In genomic region chr17:2337811-2338657, GRCh38 we compare ENCODE assay signal across 8 cellular contexts. TPM values are rescaled to one million over a fixed set of nuclear protein-coding genes. Genes with fewer than 3 reads are reported as not detected.
A peak's percentile ranks its signal among the peaks of the same experiment; 100 is the strongest.
DNase-seq lines count a peak whose midpoint lies in the region; TF ChIP-seq lines count a peak whose summit lies in the region.

No MANE protein-coding gene starts in this region.

- no peak for TF ChIP-seq CTCF in VCaP (conservative IDR thresholded peaks at IDR 0.05)
- TF ChIP-seq CTCF in kidney epithelial cell (IDR thresholded peaks at IDR 0.05; ENCODE audit: insufficient read depth, low read length, poor library complexity, severe bottlenecking), result no peak

- peaks cover 1% of the 10 kb centered on the region for H3K36me3 ChIP-seq in kidney epithelial cell (ENCODE audit: control insufficient read depth, insufficient read depth, low read length)

- H3K27ac ChIP-seq in VCaP, result peak overlapping the region; percentile 98

- no peaks in the 10 kb centered on the region for H3K27me3 ChIP-seq in kidney epithelial cell (ENCODE audit: control insufficient read depth, insufficient read depth, low read length)

- DNase-seq in NCI-H2196 (lab: John Stamatoyannopoulos, UW; ENCODE audit: unreplicated experiment), result peak; percentile 24
- DNase-seq in NCI-H2196 treated with DMSO at 0.1 percent for 48 hours (lab: John Stamatoyannopoulos, UW; ENCODE audit: unreplicated experiment), result no peak
- peak; percentile 74 for DNase-seq in HuH-7.5 (ENCODE audit: low spot score)
- peak; percentile 52 for DNase-seq in central memory CD4-positive, alpha-beta T cell
- DNase-seq in kidney epithelial cell (ENCODE audit: low read depth), result no peak
- DNase-seq in stimulated activated CD4-positive, alpha-beta T cell treated with anti-CD3 and anti-CD28 coated beads, Interleukin-12 subunit alpha, Interleukin-12 subunit beta, amount 100 ng/mL, for 48 hours (ENCODE audit: low read depth in 2 of 3, low spot score in 1 of 3), result peak in 2 of 3 donors; percentile 32 to 58
- DNase-seq in H4 (ENCODE audit: low spot score), result no peak

- peak overlapping the region; percentile 84 for H3K4me3 ChIP-seq in kidney epithelial cell (ENCODE audit: low read depth, low read length)

RNA-seq across cellular contexts. Expression of gene SGSM2, which starts 0.7 kb away (rescaled TPM):
- total RNA-seq in kidney epithelial cell, result 24.7 and 49.4 TPM in 2 replicates
- total RNA-seq in H4 (2014; rRNA removed; shearing (Covaris generic)), result 3.1 and 11.2 TPM in 2 replicates

RNA-seq across cellular contexts. Expression of gene TSR1, which starts 1.8 kb away (rescaled TPM):
- total RNA-seq in kidney epithelial cell, result 44.8 and 49.1 TPM in 2 replicates
- total RNA-seq in H4 (2014; rRNA removed; shearing (Covaris generic)), result 49.8 and 54.8 TPM in 2 replicates

RNA-seq across cellular contexts. Expression of gene SRR, which starts 34.3 kb away (rescaled TPM):
- 10.7 and 24.4 TPM in 2 replicates for total RNA-seq in kidney epithelial cell
- 23.1 and 34.9 TPM in 2 replicates for total RNA-seq in H4 (2014; rRNA removed; shearing (Covaris generic))

RNA-seq across cellular contexts. Expression of gene SMG6, which starts 34.4 kb away (rescaled TPM):
- total RNA-seq in kidney epithelial cell, result 34.7 and 48.8 TPM in 2 replicates
- total RNA-seq in H4 (2014; rRNA removed; shearing (Covaris generic)), result 10.3 and 24.5 TPM in 2 replicates

Comparison
In these comparisons a context has a peak if more than half of its experiments do, and no peak if none do; other contexts are left out.
1. DNase-seq: peak in NCI-H2196 (single experiment), HuH-7.5 (single experiment), central memory CD4-positive, alpha-beta T cell (single experiment) and stimulated activated CD4-positive, alpha-beta T cell treated with anti-CD3 and anti-CD28 coated beads, Interleukin-12 subunit alpha, Interleukin-12 subunit beta, amount 100 ng/mL, for 48 hours (2 of 3); none in NCI-H2196 treated with DMSO at 0.1 percent for 48 hours (single experiment), kidney epithelial cell (single experiment) and H4 (single experiment).